In genomic region chr6:30207619-30208295, GRCh38 we compare ENCODE assay signal across 10 cellular contexts. TPM values are rescaled to one million over a fixed set of nuclear protein-coding genes. Genes with fewer than 3 reads are reported as not detected.
DNase-seq lines count a peak whose midpoint lies in the region; ATAC-seq, FAIRE-seq and TF ChIP-seq lines count a peak whose summit lies in the region.
"Had no signal": no experiment of that assay in that cellular context is flagged by ENCODE, and none has a peak within 500 bp of the region (broad histone marks: within the 10 kb centered on the region; RNA-seq: fewer than 3 reads in every experiment).

No MANE protein-coding gene starts in this region.

- TF ChIP-seq POLR2A in A549 (IDR thresholded peaks at IDR 0.05; ENCODE audit: low read length), result no peak

- H3K4me3 ChIP-seq in A549 (no peak overlapping the region), epithelial cell of esophagus (ENCODE audit: low read length) (no peak overlapping the region), mucosa of descending colon (no peak overlapping the region)

- peak overlapping the region; percentile 74 for H3K4me2 ChIP-seq in A549

- intact Hi-C loops in mucosa of descending colon (cut with DNase I, micrococcal nuclease), result no loop called here

- no peaks in the 10 kb centered on the region for H3K36me3 ChIP-seq in mucosa of descending colon (ENCODE audit: low read depth)

- DNase-seq in A549 (ENCODE audit: low read depth in 1 of 2, low spot score in 1 of 2), result no peak
- peak; percentile 18 for DNase-seq in NCI-H69 (lab: John Stamatoyannopoulos, UW)
- peak; percentile 16 for DNase-seq in epithelial cell of esophagus (ENCODE audit: low read depth)
- peak in 2 of 3 donors; percentile 38 to 48 for DNase-seq in mucosa of descending colon
- DNase-seq in DMS53 treated with DMSO at 0.1 percent for 48 hours (lab: John Stamatoyannopoulos, UW; ENCODE audit: unreplicated experiment), result no peak
- no peak for DNase-seq in putamen (ENCODE audit: low spot score)
- DNase-seq: NCI-H2029; stimulated activated CD4-positive, alpha-beta T cell treated with anti-CD3 and anti-CD28 coated beads, Interleukin-4, amount 100 ng/mL, for 1 hour had no signal

- ATAC-seq in A549 (peak in 1 of 2 experiments; percentile 47; a peak in 3 of 6 replicates), mucosa of descending colon (peak; percentile 74), HG03460 (IDR thresholded peaks at IDR 0.05; ENCODE audit: unreplicated experiment) (no peak), GM18861 (IDR thresholded peaks at IDR 0.05; ENCODE audit: unreplicated experiment) (no peak)

- H3K4me1 ChIP-seq in A549 (peaks cover 70% of the 10 kb centered on the region), mucosa of descending colon (ENCODE audit: low read depth) (peaks cover 53% of the 10 kb centered on the region)

- no peak for TF ChIP-seq RAD21 in A549 (conservative IDR thresholded peaks at IDR 0.05 in 1 of 2, IDR thresholded peaks at IDR 0.05 in 1 of 2)

- POLR2A ChIA-PET in A549 (lab: Yijun Ruan, JAX), result interaction anchor here (0.5 to 1.2 kb wide), 2 partner anchors 11 to 13 kb away, joined by 3 read pairs; no protein-coding TSS in a partner anchor

- no peaks in the 10 kb centered on the region for H3K9me3 ChIP-seq in A549
- H3K9me3 ChIP-seq in mucosa of descending colon, result no peaks in the 10 kb centered on the region

- WGBS in A549 (ENCODE audit: missing lambda C conversion rate), result 69% methylated on average over 4 of the region's 4 CpGs

- peak overlapping the region; percentile 78 for H3K27ac ChIP-seq in A549

- FAIRE-seq in A549 (lab: Jason Lieb, UNC), result no peak

- no peak for TF ChIP-seq CTCF in A549 (IDR thresholded peaks at IDR 0.05)
- no peak for TF ChIP-seq CTCF in epithelial cell of esophagus (IDR thresholded peaks at IDR 0.05; ENCODE audit: insufficient read depth, low read depth, low read length, missing control alignments)
- TF ChIP-seq CTCF in mucosa of descending colon (IDR thresholded peaks at IDR 0.05), result no peak

- CTCF ChIA-PET in A549 (lab: Yijun Ruan, JAX), result interaction anchor here (3.1 kb wide), 1 partner anchor 12 kb away, joined by 13 read pairs; no protein-coding TSS in a partner anchor

- no peak for TF ChIP-seq EP300 in A549 (IDR thresholded peaks at IDR 0.05)

TF ChIP-seq in A549, 52 proteins besides CTCF, POLR2A, EP300 and RAD21:
- TF ChIP-seq MAFK (IDR thresholded peaks at IDR 0.05; ENCODE audit: partially characterized antibody) (no peak), TFCP2L1 (CRISPR knock-in tag; IDR thresholded peaks at IDR 0.05) (no peak), RFX5 (IDR thresholded peaks at IDR 0.05) (no peak), ESRRA (IDR thresholded peaks at IDR 0.05; ENCODE audit: borderline replicate concordance, low read length) (no peak)
- TF ChIP-seq, protein P1, sequence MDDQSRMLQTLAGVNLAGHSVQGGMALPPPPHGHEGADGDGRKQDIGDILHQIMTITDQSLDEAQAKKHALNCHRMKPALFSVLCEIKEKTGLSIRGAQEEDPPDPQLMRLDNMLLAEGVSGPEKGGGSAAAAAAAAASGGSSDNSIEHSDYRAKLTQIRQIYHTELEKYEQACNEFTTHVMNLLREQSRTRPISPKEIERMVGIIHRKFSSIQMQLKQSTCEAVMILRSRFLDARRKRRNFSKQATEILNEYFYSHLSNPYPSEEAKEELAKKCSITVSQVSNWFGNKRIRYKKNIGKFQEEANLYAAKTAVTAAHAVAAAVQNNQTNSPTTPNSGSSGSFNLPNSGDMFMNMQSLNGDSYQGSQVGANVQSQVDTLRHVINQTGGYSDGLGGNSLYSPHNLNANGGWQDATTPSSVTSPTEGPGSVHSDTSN (IDR thresholded peaks at IDR 0.05), result no peak

RNA-seq across cellular contexts. Expression of gene TRIM26, which starts 5.4 kb away (rescaled TPM):
- polyA plus RNA-seq in A549 (2011; rRNA removed), result 23.3 and 30.4 TPM in 2 replicates
- 23.0 and 23.2 TPM in 2 replicates for polyA plus RNA-seq in A549 (2012; cell fraction: cytosol; rRNA removed)
- 31.4 and 38.2 TPM in 2 replicates for polyA plus RNA-seq in A549 (2012; cell fraction: nucleus; rRNA removed)
- 28.2 to 31.1 TPM (median 30.4 TPM) in 3 replicates for polyA plus RNA-seq in A549 (2017; fragmentation: RNase III; extraction: RNeasy Plus Mini Kit Qiagen cat#74134 plus additional on column Dnase treatment)
- polyA minus RNA-seq in A549 (2011; rRNA and poly(A)+ RNA removed), result 27.5 and 32.3 TPM in 2 replicates
- 10 to 100 TPM; 52.6 to 58.1 (median 53.0) TPM for total RNA-seq in mucosa of descending colon

RNA-seq across cellular contexts. Expression of gene TRIM15, which starts 44.4 kb away (rescaled TPM):
- polyA plus RNA-seq in A549 (2011; rRNA removed) (0.08 and 0.37 TPM in 2 replicates), A549 (2017; fragmentation: RNase III; extraction: RNeasy Plus Mini Kit Qiagen cat#74134 plus additional on column Dnase treatment) (0.04 to 0.09 TPM (median 0.08 TPM) in 3 replicates)
- polyA plus RNA-seq in A549 (2012; cell fraction: cytosol; rRNA removed), result 0.01 and 0.04 TPM in 2 replicates
- polyA plus RNA-seq in A549 (2012; cell fraction: nucleus; rRNA removed), result 0.01 and 0.11 TPM in 2 replicates
- polyA minus RNA-seq in A549 (2011; rRNA and poly(A)+ RNA removed), result not detected in 2 replicates
- 10 to 100 TPM; 37.2 to 73.2 (median 51.4) TPM for total RNA-seq in mucosa of descending colon

RNA-seq across cellular contexts. Expression of gene TRIM10, which starts 46.7 kb away (rescaled TPM):
- polyA plus RNA-seq in A549 (2011; rRNA removed), result 0.09 and 0.12 TPM in 2 replicates
- not detected in 2 replicates for polyA plus RNA-seq in A549 (2012; cell fraction: cytosol; rRNA removed)
- 0.02 TPM in 1 of 2 replicates, not detected in the other for polyA plus RNA-seq in A549 (2012; cell fraction: nucleus; rRNA removed)
- polyA plus RNA-seq in A549 (2017; fragmentation: RNase III; extraction: RNeasy Plus Mini Kit Qiagen cat#74134 plus additional on column Dnase treatment), result 0.03 TPM in 2 of 3 replicates, not detected in the other
- polyA minus RNA-seq in A549 (2011; rRNA and poly(A)+ RNA removed), result 0.15 TPM in 1 of 2 replicates, not detected in the other
- total RNA-seq in mucosa of descending colon, result 1 to 10 TPM; 3.9 to 7.8 (median 5.3) TPM

Comparison
In these comparisons a context has a peak if more than half of its experiments do, and no peak if none do; other contexts are left out.
1. DNase-seq: peak in NCI-H69 (single experiment), epithelial cell of esophagus (single experiment) and mucosa of descending colon (2 of 3); none in A549 (0 of 2), DMS53 treated with DMSO at 0.1 percent for 48 hours (single experiment) and putamen (single experiment).